ENCODE assay signal across 16 cellular contexts in the genomic region with DNA sequence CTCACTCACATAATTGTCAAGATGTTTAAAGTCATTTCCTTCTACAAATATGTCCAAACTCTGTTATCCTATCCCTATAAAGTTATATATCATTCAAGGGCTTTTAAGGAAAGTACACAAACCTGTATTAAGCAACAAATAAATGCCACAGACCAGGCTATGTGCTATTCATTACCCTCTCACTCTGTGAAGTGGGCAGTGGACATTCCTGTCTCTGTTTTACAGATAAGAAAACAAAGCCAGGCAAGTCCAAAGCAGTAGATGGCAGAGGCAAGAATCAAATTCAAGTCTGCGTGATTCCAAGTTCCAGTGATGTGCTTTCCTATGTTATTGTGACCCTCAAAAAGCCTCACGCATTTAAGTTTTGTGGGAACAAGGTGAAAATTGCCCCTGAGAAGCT.
DNase-seq lines count a peak whose midpoint lies in the region; ATAC-seq, FAIRE-seq and TF ChIP-seq lines count a peak whose summit lies in the region.
"Had no signal": no experiment of that assay in that cellular context is flagged by ENCODE, and none has a peak within 500 bp of the region (broad histone marks: within the 10 kb centered on the region; RNA-seq: fewer than 3 reads in every experiment).

No MANE protein-coding gene starts in this region.

- H3K27ac ChIP-seq in H1 (ENCODE audit: low read depth, low read length) (no peak overlapping the region), lower lobe of right lung (no peak overlapping the region), HepG2 (ENCODE audit: extremely low read length, insufficient read depth, low read length) (no peak overlapping the region)
- H3K27ac ChIP-seq: colonic mucosa, hepatocyte had no signal

- H2BK15ac ChIP-seq in H1 (ENCODE audit: low read length), result no peak overlapping the region

- no peak overlapping the region for H3K23ac ChIP-seq in H1 (ENCODE audit: insufficient read length)

- H2AFZ ChIP-seq in H1 (ENCODE audit: low read length) (no peak overlapping the region), HepG2 (ENCODE audit: low read length) (no peak overlapping the region)
- H2AFZ ChIP-seq: hepatocyte had no signal

- H3K4me3 ChIP-seq in AG09309 (ENCODE audit: control insufficient read depth, low read depth, low read length) (no peak overlapping the region), H1 (ENCODE audit: extremely low read depth in 1 of 4, insufficient read depth in 2 of 4, low read depth in 3 of 4, low read length in 4 of 4) (no peak overlapping the region), lower lobe of right lung (no peak overlapping the region), lower leg skin (ENCODE audit: low read depth, poor library complexity, severe bottlenecking) (no peak overlapping the region), HepG2 (replicated peaks in 1 of 3; ENCODE audit: insufficient read depth in 1 of 3, low read depth in 2 of 3, low read length in 3 of 3) (no peak overlapping the region)
- H3K4me3 ChIP-seq: colonic mucosa, hepatocyte had no signal

- H3K36me3 ChIP-seq in H1 (ENCODE audit: control insufficient read depth in 2 of 4, insufficient read depth in 4 of 4, low read length in 3 of 4) (no peaks in the 10 kb centered on the region), lower lobe of right lung (no peaks in the 10 kb centered on the region), HepG2 (replicated peaks in 1 of 2; ENCODE audit: control insufficient read depth in 1 of 2, insufficient read depth in 2 of 2, low read length in 2 of 2) (no peaks in the 10 kb centered on the region)
- H3K36me3 ChIP-seq: colonic mucosa had no signal

- no peak overlapping the region for H3K4ac ChIP-seq in H1 (replicated peaks; ENCODE audit: insufficient read length, low read depth, low read length)

- H3K27me3 ChIP-seq in H1 (replicated peaks in 1 of 4; ENCODE audit: control insufficient read depth in 3 of 4, extremely low read depth in 1 of 4, insufficient read depth in 3 of 4, low read length in 3 of 4), result no peaks in the 10 kb centered on the region
- H3K27me3 ChIP-seq in lower lobe of right lung (ENCODE audit: low read depth), result no peaks in the 10 kb centered on the region
- H3K27me3 ChIP-seq in HepG2 (ENCODE audit: control insufficient read depth in 1 of 2, insufficient read depth in 2 of 2, low read length in 2 of 2), result no peaks in the 10 kb centered on the region; a peak in 1 of 5 replicates
- H3K27me3 ChIP-seq: colonic mucosa, hepatocyte had no signal

- intact Hi-C loops in lower lobe of right lung (cut with DNase I), result no loop called here
- intact Hi-C loops in lower leg skin (cut with DNase I; ENCODE audit: low total_unique reads), result no loop called here
- intact Hi-C loops in left colon (cut with DNase I, micrococcal nuclease), result no loop called here
- intact Hi-C loops in HepG2 (cut with micrococcal nuclease; ENCODE audit: unreplicated experiment), result no loop called here

- H2BK12ac ChIP-seq in H1 (ENCODE audit: low read depth, low read length), result no peak overlapping the region

- H3K4me1 ChIP-seq in H1 (replicated peaks in 1 of 4; ENCODE audit: control insufficient read depth in 3 of 4, insufficient read depth in 4 of 4, low read length in 3 of 4) (peaks cover 0 to 5% (median 0%) of the 10 kb centered on the region in 4 experiments; a peak in 1 of 7 replicates), lower lobe of right lung (peaks cover 12% of the 10 kb centered on the region), HepG2 (ENCODE audit: insufficient read depth, low read length) (no peaks in the 10 kb centered on the region)
- H3K4me1 ChIP-seq: colonic mucosa had no signal

- H4K5ac ChIP-seq in H1 (ENCODE audit: insufficient read length, low read depth, low read length), result no peak overlapping the region

- H4K20me1 ChIP-seq in H1 (replicated peaks in 1 of 2; ENCODE audit: control insufficient read depth in 1 of 2, insufficient read depth in 2 of 2, low read length in 2 of 2) (no peaks in the 10 kb centered on the region), HepG2 (ENCODE audit: insufficient read depth, low read length) (no peaks in the 10 kb centered on the region)

- ATAC-seq in lower lobe of right lung (peak; percentile 95 to 96), left colon (no peak), HepG2 (no peak), GM19023 (IDR thresholded peaks at IDR 0.05; ENCODE audit: unreplicated experiment) (no peak)
- ATAC-seq: left lobe of liver, natural killer cell, WTC11 had no signal

- POLR2A ChIA-PET in H1 (lab: Charles Lee; ENCODE audit: partially characterized antibody) (no interaction called here), HepG2 (lab: Yijun Ruan, JAX) (no interaction called here)

- H3K4me2 ChIP-seq in H1 (ENCODE audit: insufficient read depth in 1 of 2, low read depth in 2 of 2, low read length in 2 of 2) (no peak overlapping the region), HepG2 (ENCODE audit: low read depth, low read length) (no peak overlapping the region)
- H3K4me2 ChIP-seq: hepatocyte had no signal

- no peaks in the 10 kb centered on the region for H3K79me1 ChIP-seq in H1 (ENCODE audit: low read depth, low read length)

- H3K18ac ChIP-seq in H1 (ENCODE audit: extremely low read depth, low read length), result no peak overlapping the region

- in situ Hi-C loops in HepG2 (cut with HindIII; ENCODE audit: extremely low pct_ligation_motif_present, low pct_unique_long_range_greater_than_20kb), result no loop called here

- TF ChIP-seq POLR2A in H1 (IDR thresholded peaks at IDR 0.05; ENCODE audit: control extremely low read depth in 1 of 2, low read depth in 2 of 2, low read length in 2 of 2) (no peak), lower leg skin (IDR thresholded peaks at IDR 0.05) (no peak), HepG2 (IDR thresholded peaks at IDR 0.05; ENCODE audit: insufficient read depth in 1 of 2, low read depth in 2 of 2, low read length in 2 of 2) (no peak)

- no peak overlapping the region for H3K14ac ChIP-seq in H1 (ENCODE audit: insufficient read length)

- H3K79me2 ChIP-seq in H1 (ENCODE audit: control insufficient read depth in 1 of 2, insufficient read depth in 2 of 2, low read length in 2 of 2) (no peaks in the 10 kb centered on the region), HepG2 (ENCODE audit: insufficient read depth, low read length) (no peaks in the 10 kb centered on the region)
- H3K79me2 ChIP-seq: hepatocyte had no signal

- H2BK5ac ChIP-seq in H1 (ENCODE audit: low read depth, low read length), result no peak overlapping the region

- DNase-seq in AG09309 (ENCODE audit: low read depth) (peak; percentile 68), LHCN-M2 (ENCODE audit: low read depth) (peak; percentile 5), H1 (ENCODE audit: low read depth in 1 of 2, low spot score in 2 of 2) (no peak), lower lobe of right lung (no peak), lower leg skin (ENCODE audit: low spot score in 2 of 2) (no peak), left colon (no peak), HepG2 (ENCODE audit: low spot score) (no peak)
- DNase-seq: colonic mucosa, erythroblast, natural killer cell, NCI-H146, NCI-H524 treated with DMSO at 0.1 percent for 48 hours had no signal

- TF ChIP-seq CTCF in AG09309 (IDR thresholded peaks at IDR 0.05; ENCODE audit: control insufficient read depth, insufficient read depth, low read depth, low read length, missing control alignments) (no peak), H1 (IDR thresholded peaks at IDR 0.05; ENCODE audit: control extremely low read depth in 1 of 3, insufficient read depth in 1 of 3, low read depth in 1 of 3, low read length in 3 of 3) (no peak), lower lobe of right lung (IDR thresholded peaks at IDR 0.05) (no peak), lower leg skin (IDR thresholded peaks at IDR 0.05) (no peak), HepG2 (CRISPR knock-in tag; IDR thresholded peaks at IDR 0.05) (no peak)

- peaks cover 2% of the 10 kb centered on the region; the same call in 1 of the 2 replicates for H3K23me2 ChIP-seq in H1 (ENCODE audit: low read depth, low read length)

- BruUV-seq in HepG2 (replicated peaks; lab: Mats Ljungman, UMichigan), result no TSS peak

- H3K9ac ChIP-seq in H1 (replicated peaks in 1 of 4; ENCODE audit: extremely low read depth in 1 of 4, low read depth in 3 of 4, low read length in 3 of 4) (peak overlapping the region in 1 of 4 experiments; percentile 13; a peak in 1 of 7 replicates), HepG2 (ENCODE audit: insufficient read depth, low read depth, low read length) (no peak overlapping the region)

- WGBS in H1 (ENCODE audit: extremely low coverage in 1 of 2, insufficient coverage in 1 of 2, insufficient read length in 1 of 2, insufficient replicate concordance in 2 of 2, low coverage in 1 of 2, low lambda C conversion rate in 2 of 2, missing lambda C conversion rate in 1 of 2), 2 experiments, result 97% methylated on average over 2 of the region's 2 CpGs; no CpG with 5 or more reads in 1 of the 2 experiments
- WGBS in lower leg skin, 2 donors, result 74 to 84% methylated on average over 2 of the region's 2 CpGs
- 3% methylated on average over 2 of the region's 2 CpGs for WGBS in HepG2 (ENCODE audit: low lambda C conversion rate)

- H3K56ac ChIP-seq in H1 (replicated peaks; ENCODE audit: insufficient read length, low read depth, low read length), result no peak overlapping the region

- peak; percentile 28 for FAIRE-seq in H1 (lab: Jason Lieb, UNC)
- no peak for FAIRE-seq in HepG2 (lab: Jason Lieb, UNC)

- no peak overlapping the region for H2BK20ac ChIP-seq in H1 (ENCODE audit: low read length)

- CTCF ChIA-PET in H1 (lab: Charles Lee; ENCODE audit: partially characterized antibody) (interaction anchor here (0.7 to 1.1 kb wide), 2 partner anchors 45 to 124 kb away, joined by 3 read pairs; no protein-coding TSS in a partner anchor), HepG2 (lab: Yijun Ruan, JAX; ENCODE audit: low intra/inter-chr PET ratio, low total read pairs) (no interaction called here)

- H4K8ac ChIP-seq in H1 (ENCODE audit: extremely low read depth, insufficient read depth, low read length), result no peak overlapping the region

- no peak overlapping the region for H4K91ac ChIP-seq in H1 (replicated peaks; ENCODE audit: insufficient read length, low read length)

- H3K9me3 ChIP-seq in H1 (ENCODE audit: insufficient read depth in 2 of 2, low read depth in 1 of 2, low read length in 1 of 2) (peaks cover 0 to 1% of the 10 kb centered on the region in 2 experiments; a peak in 1 of 4 replicates), lower lobe of right lung (no peaks in the 10 kb centered on the region), HepG2 (ENCODE audit: low read length) (no peaks in the 10 kb centered on the region)
- H3K9me3 ChIP-seq: colonic mucosa had no signal

- no peak overlapping the region for H2BK120ac ChIP-seq in H1 (replicated peaks; ENCODE audit: low read depth, low read length)

- TF ChIP-seq RAD21 in H1 (IDR thresholded peaks at IDR 0.05 in 1 of 2, conservative IDR thresholded peaks at IDR 0.05 in 1 of 2; ENCODE audit: low read depth in 2 of 2, low read length in 2 of 2) (no peak), HepG2 (CRISPR knock-in tag; IDR thresholded peaks at IDR 0.05) (no peak)

- H2AK5ac ChIP-seq in H1 (ENCODE audit: low read depth, low read length), result no peak overlapping the region

- TF ChIP-seq EP300 in H1 (IDR thresholded peaks at IDR 0.05; ENCODE audit: borderline replicate concordance in 1 of 2, low read depth in 2 of 2, low read length in 2 of 2), result no peak
- TF ChIP-seq EP300 in HepG2 (IDR thresholded peaks at IDR 0.05; ENCODE audit: low read depth in 2 of 2, low read length in 2 of 2), result no peak
- no peak for TF ChIP-seq EP300 in HepG2 (CRISPR knock-in tag; IDR thresholded peaks at IDR 0.05; ENCODE audit: borderline replicate concordance)

TF ChIP-seq in HepG2, 621 proteins besides CTCF, POLR2A, EP300 and RAD21 (continues in another document):
- no peak for TF ChIP-seq SPEN (CRISPR knock-in tag; IDR thresholded peaks at IDR 0.05; ENCODE audit: low read depth)

Comparison
In these comparisons a context has a peak if more than half of its experiments do, and no peak if none do; other contexts are left out.
1. DNase-seq: peak in AG09309 (single experiment) and LHCN-M2 (single experiment); none in H1 (0 of 2), lower lobe of right lung (single experiment), lower leg skin (0 of 2), left colon (0 of 2) and HepG2 (single experiment).
2. ATAC-seq: peak in lower lobe of right lung (2 of 2); none in left colon (single experiment), HepG2 (single experiment) and GM19023 (single experiment).